22 cellular contexts compared by ENCODE assay signal in genomic region chr2:46329340-46329739, GRCh38. TPM values are rescaled to one million over a fixed set of nuclear protein-coding genes. Genes with fewer than 3 reads are reported as not detected.
A peak's percentile ranks its signal among the peaks of the same experiment; 100 is the strongest.
DNase-seq lines count a peak whose midpoint lies in the region; ATAC-seq and TF ChIP-seq lines count a peak whose summit lies in the region.
"Had no signal": no experiment of that assay in that cellular context is flagged by ENCODE, and none has a peak within 500 bp of the region (broad histone marks: within the 10 kb centered on the region; RNA-seq: fewer than 3 reads in every experiment).

No MANE protein-coding gene starts in this region.

- H3K4me1 Mint-ChIP-seq in neural progenitor cell: peaks cover 33% of the 10 kb centered on the region
- H3K4me1 Mint-ChIP-seq: stimulated activated memory B cell treated with anti-CD40 and anti-IgM and Interleukin-4, amounts not matched to agents 10 μg/mL and 1 μg/mL and 100 μg/mL, for 72 hours had no signal

- peak overlapping the region; percentile 52 for H3K27ac ChIP-seq in AG04450 (ENCODE audit: low read depth, low read length)
- H3K27ac ChIP-seq in PC-9: 0 out of 2 replicates have a peak overlapping the region, but pooled peaks have one; percentile 36
- peak overlapping the region; percentile 30 for H3K27ac ChIP-seq in fibroblast of lung (ENCODE audit: insufficient read depth, low read length)
- no peak overlapping the region for H3K27ac ChIP-seq in neural progenitor cell
- no peak overlapping the region for H3K27ac ChIP-seq in effector memory CD4-positive, alpha-beta T cell (ENCODE audit: insufficient read depth, low read length, poor library complexity, severe bottlenecking)

- POLR2A ChIA-PET in AG04450 (lab: Yijun Ruan, JAX): interaction anchor here (1.2 to 1.3 kb wide), 2 partner anchors 10 to 32 kb away, joined by 5 to 6 read pairs; partner anchors contain the start of gene EPAS1
- POLR2A ChIA-PET in PC-9 (lab: Charles Lee; ENCODE audit: unreplicated experiment): no interaction called here

- TF ChIP-seq CTCF in AG04450 (IDR thresholded peaks at IDR 0.05; ENCODE audit: low read depth, low read length) (no peak), PC-9 (conservative IDR thresholded peaks at IDR 0.05) (no peak), fibroblast of lung (conservative IDR thresholded peaks at IDR 0.05 in 1 of 2, IDR thresholded peaks at IDR 0.05 in 1 of 2; ENCODE audit: low read depth in 1 of 2, low read length in 2 of 2) (no peak), neural progenitor cell (IDR thresholded peaks at IDR 0.05) (no peak)

- CTCF ChIA-PET in AG04450 (lab: Charles Lee) (interaction anchor here (0.5 to 1.3 kb wide), 3 partner anchors 26 to 266 kb away, joined by 4 to 5 read pairs (median 4); no protein-coding TSS in a partner anchor), PC-9 (lab: Charles Lee) (interaction anchor here (1.0 kb wide), 1 partner anchor 377 kb away, joined by 3 read pairs; no protein-coding TSS in a partner anchor)

- peak overlapping the region; percentile 54 for H3K27ac Mint-ChIP-seq in neural progenitor cell
- H3K27ac Mint-ChIP-seq: CD4-positive, alpha-beta T cell; stimulated activated memory B cell treated with anti-CD40 and anti-IgM and Interleukin-4, amounts not matched to agents 10 μg/mL and 1 μg/mL and 100 μg/mL, for 72 hours; T-helper 2 cell treated with Interferon-gamma antibody and Interleukin-4, amounts not matched to agents 5 μg/mL and 100 μg/mL, for 36 hours had no signal

- H3F3A ChIP-seq in PC-9 (ENCODE audit: insufficient read depth, low read depth): peaks cover 60% of the 10 kb centered on the region
- H3F3A ChIP-seq in neural progenitor cell (ENCODE audit: low read depth): no peaks in the 10 kb centered on the region

- H3K9me3 ChIP-seq in AG04450 (ENCODE audit: control insufficient read depth, insufficient read depth, low read length) (no peaks in the 10 kb centered on the region; the same call in 1 of the 2 replicates), PC-9 (ENCODE audit: insufficient read depth, low read depth) (no peaks in the 10 kb centered on the region), fibroblast of lung (ENCODE audit: control insufficient read depth, insufficient read depth, low read depth, low read length) (no peaks in the 10 kb centered on the region), neural progenitor cell (ENCODE audit: low read depth) (no peaks in the 10 kb centered on the region)
- H3K9me3 ChIP-seq in effector memory CD4-positive, alpha-beta T cell (ENCODE audit: control insufficient read depth, low read length): no peaks in the 10 kb centered on the region
- H3K9me3 ChIP-seq: adrenal gland, esophagus muscularis mucosa, thyroid gland had no signal

- H3K9me3 Mint-ChIP-seq in neural progenitor cell: peaks cover 8% of the 10 kb centered on the region
- H3K9me3 Mint-ChIP-seq: CD4-positive, alpha-beta T cell; stimulated activated memory B cell treated with anti-CD40 and anti-IgM and Interleukin-4, amounts not matched to agents 10 μg/mL and 1 μg/mL and 100 μg/mL, for 72 hours; T-helper 2 cell treated with Interferon-gamma antibody and Interleukin-4, amounts not matched to agents 5 μg/mL and 100 μg/mL, for 36 hours had no signal

- H3K4me3 ChIP-seq in AG04450 (ENCODE audit: low read depth, low read length) (no peak overlapping the region), PC-9 (no peak overlapping the region), fibroblast of lung (replicated peaks in 1 of 4; ENCODE audit: control extremely low read depth in 1 of 4, insufficient read depth in 1 of 4, low read depth in 3 of 4, low read length in 4 of 4) (no peak overlapping the region), neural progenitor cell (no peak overlapping the region)
- no peak overlapping the region for H3K4me3 ChIP-seq in effector memory CD4-positive, alpha-beta T cell (ENCODE audit: insufficient read depth, low read depth, low read length, poor library complexity, severe bottlenecking)
- H3K4me3 ChIP-seq: adrenal gland, esophagus muscularis mucosa, thyroid gland had no signal

- no TSS peak for BruUV-seq in PC-9 (replicated peaks; lab: Mats Ljungman, UMichigan)

- peaks cover 95% of the 10 kb centered on the region for H3K79me2 ChIP-seq in PC-9 (ENCODE audit: low read depth)
- peaks cover 56% of the 10 kb centered on the region for H3K79me2 ChIP-seq in fibroblast of lung (ENCODE audit: control insufficient read depth, insufficient read depth, low read length)
- no peaks in the 10 kb centered on the region for H3K79me2 ChIP-seq in neural progenitor cell (ENCODE audit: low read depth)

- H2AFZ ChIP-seq in PC-9 (no peak overlapping the region), fibroblast of lung (ENCODE audit: low read length) (no peak overlapping the region), neural progenitor cell (replicated peaks) (no peak overlapping the region)

- no peak for ATAC-seq in HG03039 (IDR thresholded peaks at IDR 0.05; ENCODE audit: unreplicated experiment)
- ATAC-seq: stimulated activated memory B cell treated with anti-CD40 and anti-IgM and Interleukin-4, amounts not matched to agents 10 μg/mL and 1 μg/mL and 100 μg/mL, for 72 hours had no signal

- H3K27me3 ChIP-seq in AG04450 (ENCODE audit: control insufficient read depth, insufficient read depth, low read length) (no peaks in the 10 kb centered on the region), PC-9 (ENCODE audit: insufficient read depth, low read depth) (no peaks in the 10 kb centered on the region), fibroblast of lung (ENCODE audit: control insufficient read depth, insufficient read depth, low read length) (no peaks in the 10 kb centered on the region), neural progenitor cell (no peaks in the 10 kb centered on the region)
- H3K27me3 ChIP-seq in effector memory CD4-positive, alpha-beta T cell (replicated peaks; ENCODE audit: control insufficient read depth, insufficient read depth, low read length, poor library complexity, severe bottlenecking): no peaks in the 10 kb centered on the region
- H3K27me3 ChIP-seq: adrenal gland, esophagus muscularis mucosa, thyroid gland had no signal

- H4K20me1 ChIP-seq in PC-9 (ENCODE audit: insufficient read depth): peaks cover 26% of the 10 kb centered on the region
- H4K20me1 ChIP-seq in fibroblast of lung (ENCODE audit: control insufficient read depth, extremely low read depth, insufficient read depth, low read length): no peaks in the 10 kb centered on the region
- H4K20me1 ChIP-seq in neural progenitor cell (ENCODE audit: low read depth): no peaks in the 10 kb centered on the region

- H3K9ac ChIP-seq in fibroblast of lung (ENCODE audit: insufficient read depth, low read length) (no peak overlapping the region), neural progenitor cell (no peak overlapping the region)

- H3K9me2 ChIP-seq in PC-9 (ENCODE audit: insufficient read depth): no peaks in the 10 kb centered on the region

- peaks cover 68% of the 10 kb centered on the region for H3K4me1 ChIP-seq in PC-9 (replicated peaks; ENCODE audit: insufficient read depth)
- peaks cover 58% of the 10 kb centered on the region for H3K4me1 ChIP-seq in fibroblast of lung (ENCODE audit: control insufficient read depth, extremely low read depth, insufficient read depth, low read length)
- no peaks in the 10 kb centered on the region for H3K4me1 ChIP-seq in neural progenitor cell
- no peaks in the 10 kb centered on the region for H3K4me1 ChIP-seq in effector memory CD4-positive, alpha-beta T cell (ENCODE audit: control insufficient read depth, insufficient read depth, low read length, poor library complexity, severe bottlenecking)

- 0 out of 2 replicates have a peak overlapping the region, but pooled peaks have one; percentile 43 for H3K4me2 ChIP-seq in PC-9
- no peak overlapping the region for H3K4me2 ChIP-seq in fibroblast of lung (ENCODE audit: extremely low read depth, insufficient read depth, low read length)
- H3K4me2 ChIP-seq in neural progenitor cell: no peak overlapping the region

- no peaks in the 10 kb centered on the region for H3K36me3 Mint-ChIP-seq in neural progenitor cell
- H3K36me3 Mint-ChIP-seq: stimulated activated memory B cell treated with anti-CD40 and anti-IgM and Interleukin-4, amounts not matched to agents 10 μg/mL and 1 μg/mL and 100 μg/mL, for 72 hours had no signal

- peaks cover 5% of the 10 kb centered on the region for H3K27me3 Mint-ChIP-seq in neural progenitor cell (ENCODE audit: insufficient read depth, low read depth)
- H3K27me3 Mint-ChIP-seq: CD4-positive, alpha-beta T cell had no signal

- intact Hi-C loops in PC-9 (cut with micrococcal nuclease; ENCODE audit: unreplicated experiment): no loop called here

- no peak overlapping the region for H3K4me3 Mint-ChIP-seq in neural progenitor cell
- H3K4me3 Mint-ChIP-seq: CD4-positive, alpha-beta T cell; stimulated activated memory B cell treated with anti-CD40 and anti-IgM and Interleukin-4, amounts not matched to agents 10 μg/mL and 1 μg/mL and 100 μg/mL, for 72 hours; T-helper 2 cell treated with Interferon-gamma antibody and Interleukin-4, amounts not matched to agents 5 μg/mL and 100 μg/mL, for 36 hours had no signal

- H3K36me3 ChIP-seq in PC-9 (ENCODE audit: low read depth): peaks cover 8% of the 10 kb centered on the region; the same call in 1 of the 2 replicates
- H3K36me3 ChIP-seq in fibroblast of lung (ENCODE audit: control insufficient read depth, insufficient read depth, low read length): no peaks in the 10 kb centered on the region
- no peaks in the 10 kb centered on the region for H3K36me3 ChIP-seq in neural progenitor cell
- H3K36me3 ChIP-seq in effector memory CD4-positive, alpha-beta T cell (ENCODE audit: control insufficient read depth, insufficient read depth, low read length): no peaks in the 10 kb centered on the region
- H3K36me3 ChIP-seq: adrenal gland, thyroid gland had no signal

- DNase-seq in AG04450 (ENCODE audit: low read depth, low spot score): no peak
- DNase-seq in PC-9: no peak
- no peak for DNase-seq in fibroblast of lung (ENCODE audit: low read depth in 2 of 2)
- DNase-seq in neural progenitor cell (ENCODE audit: low spot score): no peak
- no peak for DNase-seq in NCI-H1092 (lab: John Stamatoyannopoulos, UW)
- no peak for DNase-seq in effector memory CD4-positive, alpha-beta T cell
- DNase-seq in activated CD4-positive, alpha-beta T cell treated with anti-CD3 and anti-CD28 coated beads, Interleukin-2, amount 50 U/mL, for 1 hour: no peak
- DNase-seq: activated CD4-positive, alpha-beta T cell treated with anti-CD3 and anti-CD28 coated beads, Interleukin-2, amount 50 U/mL, for 48 hours; activated gamma-delta T cell treated with Interleukin-2 at 50 U/mL for 16 hours; activated T-cell treated with anti-CD3 and anti-CD28 coated beads for 4 hours; adrenal gland; CD4-positive, alpha-beta T cell; central memory CD4-positive, alpha-beta T cell; DMS153; glutamatergic neuron; NCI-H2029; stimulated activated CD4-positive, alpha-beta T cell treated with anti-CD3 and anti-CD28 coated beads, Interleukin-1b, Interleukin-23, amount 100 ng/mL, for 48 hours; thyroid gland had no signal

RNA-seq across cellular contexts. Expression of gene EPAS1, which starts 32.1 kb away (rescaled TPM):
- polyA plus RNA-seq in AG04450 (2011; rRNA removed) (506 and 522 TPM in 2 replicates), fibroblast of lung (330 and 941 TPM in 2 replicates)
- 444 and 588 TPM in 2 replicates for polyA minus RNA-seq in AG04450 (2011; rRNA and poly(A)+ RNA removed)
- total RNA-seq in PC-9 (2021) (127 and 163 TPM in 2 replicates), fibroblast of lung (82.4 and 120 TPM in 2 replicates), neural progenitor cell (ENCODE audit: low replicate concordance) (0.15 and 1.1 TPM in 2 replicates)
- polyA plus RNA-seq in fibroblast of lung (2012): 135 and 492 TPM in 2 replicates
- polyA minus RNA-seq in fibroblast of lung (ENCODE audit: low replicate concordance): 229 and 622 TPM in 2 replicates

Comparison
In these comparisons a context has a peak if more than half of its experiments do, and no peak if none do; other contexts are left out.
1. H3K27ac ChIP-seq: peak in AG04450 (single experiment), PC-9 (single experiment) and fibroblast of lung (single experiment); none in neural progenitor cell (single experiment) and effector memory CD4-positive, alpha-beta T cell (single experiment).
2. RNA of gene EPAS1, which starts 32.1 kb away (total RNA-seq): 127 to 163 TPM in PC-9 and 82.4 to 120 TPM in fibroblast of lung; 0.15 to 1.1 TPM in neural progenitor cell; every median in the first group is over 10 times any median in the second.